Comparison of ENCODE assay signal across 9 cellular contexts in genomic region chr12:32312049-32312670, GRCh38.
DNase-seq lines count a peak whose midpoint lies in the region; ATAC-seq and TF ChIP-seq lines count a peak whose summit lies in the region.
"Had no signal": no experiment of that assay in that cellular context is flagged by ENCODE, and none has a peak within 500 bp of the region (broad histone marks: within the 10 kb centered on the region; RNA-seq: fewer than 3 reads in every experiment).

No MANE protein-coding gene starts in this region.

- H3K27ac Mint-ChIP-seq in activated CD4-positive, alpha-beta T cell treated with anti-CD3 and anti-CD28 coated beads, Interleukin-2, amount 10 ng/mL, durations not matched to agents 7 days and 5 days: no peak overlapping the region
- H3K27ac Mint-ChIP-seq in progenitor cell of endocrine pancreas: peak overlapping the region; percentile 77
- H3K27ac Mint-ChIP-seq: activated naive CD4-positive, alpha-beta T cell treated with anti-CD3 and anti-CD28 coated beads, Interleukin-2, amount 50 U/mL, for 24 hours had no signal

- H3K4me3 Mint-ChIP-seq in activated CD4-positive, alpha-beta T cell treated with anti-CD3 and anti-CD28 coated beads, Interleukin-2, amount 10 ng/mL, durations not matched to agents 7 days and 5 days: no peak overlapping the region
- H3K4me3 Mint-ChIP-seq in progenitor cell of endocrine pancreas (ENCODE audit: low read depth): no peak overlapping the region
- H3K4me3 Mint-ChIP-seq: activated naive CD4-positive, alpha-beta T cell treated with anti-CD3 and anti-CD28 coated beads, Interleukin-2, amount 50 U/mL, for 24 hours had no signal

- POLR2A ChIA-PET in activated CD4-positive, alpha-beta T cell treated with anti-CD3 and anti-CD28 coated beads, Interleukin-2, amount 10 ng/mL, durations not matched to agents 7 days and 5 days (lab: Charles Lee): no interaction called here

- peaks cover 5% of the 10 kb centered on the region for H3K4me1 Mint-ChIP-seq in activated CD4-positive, alpha-beta T cell treated with anti-CD3 and anti-CD28 coated beads, Interleukin-2, amount 10 ng/mL, durations not matched to agents 7 days and 5 days
- peaks cover 49% of the 10 kb centered on the region for H3K4me1 Mint-ChIP-seq in progenitor cell of endocrine pancreas (ENCODE audit: low read depth)

- no peaks in the 10 kb centered on the region for H3K36me3 Mint-ChIP-seq in activated CD4-positive, alpha-beta T cell treated with anti-CD3 and anti-CD28 coated beads, Interleukin-2, amount 10 ng/mL, durations not matched to agents 7 days and 5 days (ENCODE audit: low read depth)
- peaks cover 13% of the 10 kb centered on the region for H3K36me3 Mint-ChIP-seq in progenitor cell of endocrine pancreas (ENCODE audit: insufficient read depth)

- CTCF ChIA-PET in activated CD4-positive, alpha-beta T cell treated with anti-CD3 and anti-CD28 coated beads, Interleukin-2, amount 10 ng/mL, durations not matched to agents 7 days and 5 days (lab: Charles Lee): interaction anchor here (0.6 to 1.5 kb wide), 6 partner anchors 88 to 659 kb away, joined by 3 to 5 read pairs (median 3); no protein-coding TSS in a partner anchor

- TF ChIP-seq CTCF in fibroblast of pulmonary artery (IDR thresholded peaks at IDR 0.05; ENCODE audit: low read length, missing control alignments): peak; percentile 61
- peak; percentile 68 for TF ChIP-seq CTCF in progenitor cell of endocrine pancreas (IDR thresholded peaks at IDR 0.05; ENCODE audit: unreplicated experiment)

- no peak overlapping the region for H3K4me3 ChIP-seq in fibroblast of pulmonary artery (replicated peaks; ENCODE audit: low read depth, low read length)

- peak; percentile 35 for DNase-seq in activated CD4-positive, alpha-beta T cell treated with anti-CD3 and anti-CD28 coated beads, Interleukin-2, amount 10 ng/mL, durations not matched to agents 7 days and 5 days
- no peak for DNase-seq in activated CD4-positive, alpha-beta T cell treated with anti-CD3 and anti-CD28 coated beads, Interleukin-2, amount 50 U/mL, for 4 hours
- DNase-seq in NCI-H1105 treated with DMSO at 0.1 percent for 48 hours (lab: John Stamatoyannopoulos, UW) (peak; percentile 60), fibroblast of pulmonary artery (ENCODE audit: low read depth) (peak; percentile 87), progenitor cell of endocrine pancreas (ENCODE audit: low spot score, unreplicated experiment) (no peak)

- no peaks in the 10 kb centered on the region for H3K9me3 Mint-ChIP-seq in activated CD4-positive, alpha-beta T cell treated with anti-CD3 and anti-CD28 coated beads, Interleukin-2, amount 10 ng/mL, durations not matched to agents 7 days and 5 days
- H3K9me3 Mint-ChIP-seq in progenitor cell of endocrine pancreas (ENCODE audit: low read depth): peaks cover 3% of the 10 kb centered on the region
- H3K9me3 Mint-ChIP-seq: activated naive CD4-positive, alpha-beta T cell treated with anti-CD3 and anti-CD28 coated beads, Interleukin-2, amount 50 U/mL, for 24 hours had no signal

- ATAC-seq in SK-N-SH treated with all-trans-retinoic acid at 6 μM for 48 hours: peak; percentile 82
- ATAC-seq in HG02970 (IDR thresholded peaks at IDR 0.05; ENCODE audit: low FRiP score, unreplicated experiment): no peak
- ATAC-seq in GM19035 (IDR thresholded peaks at IDR 0.05; ENCODE audit: unreplicated experiment): no peak

- H3K27me3 Mint-ChIP-seq in activated CD4-positive, alpha-beta T cell treated with anti-CD3 and anti-CD28 coated beads, Interleukin-2, amount 10 ng/mL, durations not matched to agents 7 days and 5 days: no peaks in the 10 kb centered on the region
- H3K27me3 Mint-ChIP-seq in progenitor cell of endocrine pancreas: no peaks in the 10 kb centered on the region
- H3K27me3 Mint-ChIP-seq: activated naive CD4-positive, alpha-beta T cell treated with anti-CD3 and anti-CD28 coated beads, Interleukin-2, amount 50 U/mL, for 24 hours had no signal

TF ChIP-seq in SK-N-SH treated with all-trans-retinoic acid at 6 μM for 48 hours, 23 proteins besides CTCF, POLR2A, EP300 and RAD21:
- TF ChIP-seq PPARA (CRISPR knock-in tag; IDR thresholded peaks at IDR 0.05; ENCODE audit: borderline replicate concordance) (no peak), CREB5 (CRISPR knock-in tag; IDR thresholded peaks at IDR 0.05; ENCODE audit: low read depth) (no peak)

Comparison
In these comparisons a context has a peak if more than half of its experiments do, and no peak if none do; other contexts are left out.
1. DNase-seq: peak in activated CD4-positive, alpha-beta T cell treated with anti-CD3 and anti-CD28 coated beads, Interleukin-2, amount 10 ng/mL, durations not matched to agents 7 days and 5 days (single experiment), NCI-H1105 treated with DMSO at 0.1 percent for 48 hours (single experiment) and fibroblast of pulmonary artery (single experiment); none in activated CD4-positive, alpha-beta T cell treated with anti-CD3 and anti-CD28 coated beads, Interleukin-2, amount 50 U/mL, for 4 hours (0 of 2) and progenitor cell of endocrine pancreas (single experiment).